1 cellular context compared by ENCODE assay signal in the genomic region with DNA sequence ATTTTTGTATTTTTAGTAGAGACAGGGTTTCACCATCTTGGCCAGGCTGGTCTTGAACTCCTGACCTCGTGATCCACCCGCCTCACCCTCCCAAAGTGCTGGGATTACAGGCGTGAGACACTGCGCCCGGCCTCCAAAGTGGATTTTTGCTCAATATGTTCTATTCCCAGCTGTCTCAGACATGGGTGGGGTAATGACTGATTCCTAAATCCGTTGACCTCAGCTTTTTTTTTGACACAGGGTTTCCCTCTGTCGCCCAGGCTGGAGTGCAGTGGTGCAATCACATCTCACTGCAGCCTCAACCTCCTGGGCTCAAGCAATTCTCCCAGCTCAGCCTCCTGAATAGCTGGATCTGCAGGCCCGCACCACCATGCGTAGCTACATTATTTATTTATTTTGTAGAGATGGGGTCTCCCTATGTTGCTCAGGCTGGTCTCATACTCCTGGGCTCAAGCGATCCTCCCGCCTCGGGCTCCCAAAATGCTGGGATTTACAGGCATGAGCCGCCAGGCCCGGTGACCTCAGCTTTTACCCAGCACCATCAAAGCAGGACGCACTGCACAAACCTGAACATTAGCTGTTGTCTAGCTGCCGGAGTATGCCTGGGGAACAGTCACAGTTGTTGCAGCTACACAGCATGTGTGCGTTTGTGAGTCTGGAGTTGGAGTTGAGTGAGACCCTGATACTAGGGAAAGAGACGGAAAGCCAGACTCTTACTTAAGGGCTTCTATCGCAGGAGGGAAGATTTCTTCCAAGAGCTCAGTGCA.
TF ChIP-seq lines count a peak whose summit lies in the region.

No MANE protein-coding gene starts in this region.

TF ChIP-seq in HepG2, 621 proteins besides CTCF, POLR2A, EP300 and RAD21:
- TF ChIP-seq MAFF (IDR thresholded peaks at IDR 0.05; ENCODE audit: low read depth, low read length), result 0 out of 2 replicates have a peak, but pooled peaks have one; percentile 18
- no peak for TF ChIP-seq ZNF790 (CRISPR knock-in tag; IDR thresholded peaks at IDR 0.05; ENCODE audit: borderline replicate concordance)
- TF ChIP-seq MAFK (conservative IDR thresholded peaks at IDR 0.05 in 1 of 2, IDR thresholded peaks at IDR 0.05 in 1 of 2; ENCODE audit: low read length in 2 of 2), result peak; percentile 45 to 65
- no peak for TF ChIP-seq PAX8 (CRISPR knock-in tag; IDR thresholded peaks at IDR 0.05; ENCODE audit: borderline replicate concordance)
- no peak for TF ChIP-seq CEBPG (CRISPR knock-in tag; IDR thresholded peaks at IDR 0.05)
